In genomic region chr2:207772081-207772843, GRCh38 we compare ENCODE assay signal across 10 cellular contexts.
DNase-seq lines count a peak whose midpoint lies in the region; ATAC-seq and TF ChIP-seq lines count a peak whose summit lies in the region.
"Had no signal": no experiment of that assay in that cellular context is flagged by ENCODE, and none has a peak within 500 bp of the region (broad histone marks: within the 10 kb centered on the region; RNA-seq: fewer than 3 reads in every experiment).

No MANE protein-coding gene starts in this region.

- H3K4me3 ChIP-seq in fibroblast of mammary gland (ENCODE audit: control insufficient read depth, low read depth, low read length): no peak overlapping the region

- DNase-seq in activated CD4-positive, CD25-positive, alpha-beta regulatory T cell (lab: John Stamatoyannopoulos, UW): peak in 3 of 4 experiments; percentile 5 to 12 (median 5)
- peak; percentile 67 for DNase-seq in activated CD4-positive, alpha-beta T cell treated with anti-CD3 and anti-CD28 coated beads for 48 hours
- DNase-seq in fibroblast of mammary gland (ENCODE audit: low read depth) (peak; percentile 17), NCI-H2081 treated with DMSO at 0.1 percent for 48 hours (lab: John Stamatoyannopoulos, UW) (no peak), NCI-H1694 treated with DMSO at 0.1 percent for 48 hours (lab: John Stamatoyannopoulos, UW) (no peak)
- peak; percentile 12 for DNase-seq in stimulated activated CD8-positive, alpha-beta memory T cell treated with anti-CD3 and anti-CD28 coated beads, Interleukin-15, amount 100 ng/mL, for 1 hour (ENCODE audit: low read depth)
- DNase-seq: mammary epithelial cell, NCI-H187 treated with DMSO at 0.1 percent for 48 hours had no signal

- no peak for ATAC-seq in activated CD4-positive, CD25-positive, alpha-beta regulatory T cell treated with anti-CD3 and anti-CD28 coated beads, Interleukin-2, amount 50 U/mL, for 24 hours
- ATAC-seq in HG03354 (IDR thresholded peaks at IDR 0.05; ENCODE audit: poor library complexity, severe bottlenecking, unreplicated experiment): no peak

- no peak for TF ChIP-seq CTCF in fibroblast of mammary gland (conservative IDR thresholded peaks at IDR 0.05; ENCODE audit: control insufficient read depth, insufficient read depth, low read depth, low read length)

Comparison
In these comparisons a context has a peak if more than half of its experiments do, and no peak if none do; other contexts are left out.
1. DNase-seq: peak in activated CD4-positive, CD25-positive, alpha-beta regulatory T cell (3 of 4), activated CD4-positive, alpha-beta T cell treated with anti-CD3 and anti-CD28 coated beads for 48 hours (single experiment), fibroblast of mammary gland (single experiment) and stimulated activated CD8-positive, alpha-beta memory T cell treated with anti-CD3 and anti-CD28 coated beads, Interleukin-15, amount 100 ng/mL, for 1 hour (single experiment); none in NCI-H2081 treated with DMSO at 0.1 percent for 48 hours (single experiment) and NCI-H1694 treated with DMSO at 0.1 percent for 48 hours (single experiment).